ENCODE assay signal across 18 cellular contexts in the genomic region with DNA sequence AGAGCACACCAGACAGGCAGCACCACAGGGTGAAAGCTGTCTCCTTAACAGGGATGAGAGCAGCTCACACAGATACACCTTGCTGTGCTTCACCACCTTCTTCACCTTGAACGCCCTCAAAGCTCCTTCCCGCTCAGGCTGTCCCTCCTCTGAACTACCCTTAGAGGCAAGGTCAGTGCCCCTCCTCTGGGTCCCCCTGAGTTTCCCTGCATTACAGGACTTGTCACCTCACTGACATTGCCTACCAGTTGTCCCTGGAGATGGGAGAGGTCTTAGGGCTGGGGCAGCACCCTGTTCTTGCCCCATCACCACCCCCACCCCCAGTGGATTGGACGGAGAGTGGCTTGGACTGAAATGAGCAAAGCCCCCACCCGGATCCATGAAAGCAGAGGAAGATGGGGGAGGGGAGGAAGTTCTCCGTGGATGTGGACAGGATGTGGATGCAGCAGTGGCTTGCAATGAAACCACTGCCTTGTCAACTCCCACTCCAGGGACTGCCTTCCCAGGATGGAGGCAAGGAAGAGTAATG.
"Had no signal": no experiment of that assay in that cellular context is flagged by ENCODE, and none has a peak within 500 bp of the region (broad histone marks: within the 10 kb centered on the region; RNA-seq: fewer than 3 reads in every experiment).

No MANE protein-coding gene starts in this region.

- H3K36me3 ChIP-seq: ascending aorta, breast epithelium, heart left ventricle, suprapubic skin, upper lobe of left lung, WERI-Rb-1 had no signal

- H3K36me3 Mint-ChIP-seq: naive B cell had no signal

- ATAC-seq: activated naive CD8-positive, alpha-beta T cell treated with anti-CD3 and anti-CD28 coated beads, Interleukin-2, amount 50 U/mL, for 24 hours; effector memory CD8-positive, alpha-beta T cell; heart left ventricle; stimulated activated naive CD8-positive, alpha-beta T cell treated with anti-CD3 and anti-CD28 coated beads, Interleukin-15, Interleukin-2, amounts not matched to agents 100 U/mL and 50 U/mL, for 24 hours had no signal

- H3K27me3 ChIP-seq: ascending aorta, breast epithelium, upper lobe of left lung had no signal

- H3K9me3 Mint-ChIP-seq: activated naive CD8-positive, alpha-beta T cell treated with anti-CD3 and anti-CD28 coated beads, Interleukin-2, amount 50 U/mL, for 24 hours; effector memory CD8-positive, alpha-beta T cell had no signal

- H3K4me3 Mint-ChIP-seq: activated naive CD8-positive, alpha-beta T cell treated with anti-CD3 and anti-CD28 coated beads, Interleukin-2, amount 50 U/mL, for 24 hours; effector memory CD8-positive, alpha-beta T cell; naive B cell had no signal

- H3K27ac Mint-ChIP-seq: activated naive CD8-positive, alpha-beta T cell treated with anti-CD3 and anti-CD28 coated beads, Interleukin-2, amount 50 U/mL, for 24 hours; effector memory CD8-positive, alpha-beta T cell; naive B cell had no signal

- H3K9me3 ChIP-seq: ascending aorta, breast epithelium, heart left ventricle, suprapubic skin, upper lobe of left lung had no signal

- H3K4me1 ChIP-seq: ascending aorta, breast epithelium, heart left ventricle, suprapubic skin, upper lobe of left lung had no signal

- H3K27ac ChIP-seq: ascending aorta, breast epithelium, epithelial cell of prostate, heart left ventricle, suprapubic skin, upper lobe of left lung, WERI-Rb-1 had no signal

- H3K4me3 ChIP-seq: ascending aorta, breast epithelium, heart left ventricle, suprapubic skin, upper lobe of left lung had no signal

- H3K4me1 Mint-ChIP-seq: activated naive CD8-positive, alpha-beta T cell treated with anti-CD3 and anti-CD28 coated beads, Interleukin-2, amount 50 U/mL, for 24 hours; naive B cell had no signal

- DNase-seq: activated CD4-positive, alpha-beta T cell treated with anti-CD3 and anti-CD28 coated beads for 4 hours; activated naive CD8-positive, alpha-beta T cell treated with anti-CD3 and anti-CD28 coated beads, Interleukin-2, amount 50 U/mL, for 24 hours; activated T-cell treated with anti-CD3 and anti-CD28 coated beads, Interleukin-2, amount 50 U/mL, for 1 hour; dermis blood vessel endothelial cell; effector memory CD8-positive, alpha-beta T cell; heart left ventricle; mammary epithelial cell; naive B cell; SHP77 treated with DMSO at 0.1 percent for 48 hours; small intestine; stimulated activated CD4-positive, alpha-beta T cell treated with anti-CD3 and anti-CD28 coated beads, Interleukin-4, amount 100 ng/mL, for 4 hours; stimulated activated naive CD8-positive, alpha-beta T cell treated with anti-CD3 and anti-CD28 coated beads, Interleukin-15, Interleukin-2, amounts not matched to agents 100 U/mL and 50 U/mL, for 24 hours; WERI-Rb-1 had no signal
